In the genomic region with DNA sequence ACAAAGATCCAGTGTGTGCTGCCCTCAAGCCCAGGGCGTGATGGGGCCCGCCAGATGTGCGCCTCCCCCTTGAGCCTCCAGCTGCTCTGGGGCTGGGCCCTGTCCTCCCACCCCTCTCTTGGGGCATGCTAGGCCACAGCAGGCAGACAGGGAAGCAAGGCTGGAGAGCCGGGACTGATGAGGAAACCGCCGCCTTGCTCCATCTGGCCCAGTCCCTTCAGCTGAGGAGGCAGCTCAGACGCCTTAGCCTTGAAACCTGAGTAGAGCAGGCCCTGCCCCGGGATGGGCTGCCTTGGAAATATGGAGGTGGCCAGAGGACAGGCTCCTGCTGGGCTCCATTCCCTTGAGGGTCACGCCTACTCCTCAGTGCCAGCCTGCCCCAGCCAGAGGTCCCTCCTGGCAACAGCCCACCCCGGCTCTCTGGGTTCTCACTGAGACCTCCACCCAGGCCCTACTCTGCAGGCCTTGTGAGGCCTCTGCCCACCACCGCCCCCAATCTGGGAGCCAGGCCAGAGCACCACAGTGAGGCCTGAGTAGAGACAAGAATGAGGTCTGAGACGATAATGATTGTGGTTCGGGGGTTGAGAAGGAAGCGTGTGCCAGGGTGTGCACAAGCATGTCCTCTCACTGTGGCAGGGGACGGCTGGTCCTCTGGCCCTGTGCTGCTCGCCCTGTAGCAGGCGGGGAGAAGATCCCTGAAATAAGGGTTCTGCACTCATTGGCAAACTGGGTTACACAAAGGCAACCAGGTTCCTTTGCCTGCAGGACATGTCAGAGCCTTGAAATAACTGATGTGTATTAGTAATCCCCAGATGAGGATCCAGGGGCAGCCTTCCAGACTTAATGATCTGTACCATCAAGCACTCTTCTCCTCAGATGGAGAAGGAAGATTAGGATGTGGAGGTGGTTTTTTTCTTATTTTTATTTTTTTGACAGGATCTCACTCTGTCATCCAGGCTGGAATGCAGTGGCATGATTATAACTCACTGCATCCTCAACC, we compare ENCODE assay signal across 13 cellular contexts. TPM values are rescaled to one million over a fixed set of nuclear protein-coding genes. Genes with fewer than 3 reads are reported as not detected.
DNase-seq lines count a peak whose midpoint lies in the region; ATAC-seq, FAIRE-seq and TF ChIP-seq lines count a peak whose summit lies in the region.
"Had no signal": no experiment of that assay in that cellular context is flagged by ENCODE, and none has a peak within 500 bp of the region (broad histone marks: within the 10 kb centered on the region; RNA-seq: fewer than 3 reads in every experiment).

No MANE protein-coding gene starts in this region.

- no peak for TF ChIP-seq POLR2A in spleen (IDR thresholded peaks at IDR 0.05)
- TF ChIP-seq POLR2A in GM12891 (IDR thresholded peaks at IDR 0.05; ENCODE audit: low read depth, low read length), result no peak

- TF ChIP-seq CTCF in GM23338 (conservative IDR thresholded peaks at IDR 0.05; ENCODE audit: low read depth in 2 of 2), result no peak
- TF ChIP-seq CTCF in astrocyte (IDR thresholded peaks at IDR 0.05; ENCODE audit: insufficient read depth, low read depth, low read length), result no peak
- no peak for TF ChIP-seq CTCF in spleen (IDR thresholded peaks at IDR 0.05 in 8 of 11, conservative IDR thresholded peaks at IDR 0.05 in 3 of 11)

- H3K4me1 ChIP-seq in GM23338 (ENCODE audit: insufficient read depth) (peaks cover 28% of the 10 kb centered on the region), astrocyte (ENCODE audit: insufficient read depth, low read length) (peaks cover 54% of the 10 kb centered on the region), spleen (peaks cover 12 to 72% (median 48%) of the 10 kb centered on the region in 6 donors)

- H2AFZ ChIP-seq in GM23338 (no peak overlapping the region), astrocyte (ENCODE audit: low read depth, low read length) (no peak overlapping the region)

- no peaks in the 10 kb centered on the region; the same call in 1 of the 2 replicates for H3K36me3 ChIP-seq in GM23338 (ENCODE audit: insufficient read depth)
- H3K36me3 ChIP-seq in astrocyte (ENCODE audit: insufficient read depth, low read length), result peaks cover 2% of the 10 kb centered on the region
- peaks cover 0 to 60% (median 31%) of the 10 kb centered on the region in 6 donors for H3K36me3 ChIP-seq in spleen

- no peak overlapping the region for H3K4me3 Mint-ChIP-seq in GM23338
- H3K4me3 Mint-ChIP-seq in astrocyte (ENCODE audit: unreplicated experiment), result no peak overlapping the region
- no peak overlapping the region for H3K4me3 Mint-ChIP-seq in activated T-cell treated with anti-CD3 and anti-CD28 coated beads, Interleukin-2, amount 50 U/mL, for 24 hours

- ATAC-seq in GM23338, result peak; percentile 28
- ATAC-seq: PC-3 had no signal

- no peak overlapping the region for H3K4me2 ChIP-seq in GM23338
- peak overlapping the region; percentile 15 for H3K4me2 ChIP-seq in astrocyte (ENCODE audit: low read length)

- peak overlapping the region; percentile 33 for H3K9ac ChIP-seq in astrocyte (ENCODE audit: low read length)

- H3K9me3 Mint-ChIP-seq in GM23338 (no peaks in the 10 kb centered on the region), astrocyte (ENCODE audit: unreplicated experiment) (no peaks in the 10 kb centered on the region)
- H3K9me3 Mint-ChIP-seq in activated T-cell treated with anti-CD3 and anti-CD28 coated beads, Interleukin-2, amount 50 U/mL, for 24 hours, result no peaks in the 10 kb centered on the region

- peaks cover 20% of the 10 kb centered on the region; the same call in 1 of the 2 replicates for H3F3A ChIP-seq in GM23338 (replicated peaks; ENCODE audit: low read depth)

- no peak overlapping the region for H3K27ac Mint-ChIP-seq in GM23338
- peak overlapping the region; percentile 87 for H3K27ac Mint-ChIP-seq in astrocyte (ENCODE audit: unreplicated experiment)
- no peak overlapping the region for H3K27ac Mint-ChIP-seq in activated T-cell treated with anti-CD3 and anti-CD28 coated beads, Interleukin-2, amount 50 U/mL, for 24 hours

- H3K27me3 ChIP-seq in GM23338 (ENCODE audit: insufficient read depth) (no peaks in the 10 kb centered on the region), astrocyte (ENCODE audit: insufficient read depth, low read length) (no peaks in the 10 kb centered on the region), spleen (replicated peaks in 1 of 7) (no peaks in the 10 kb centered on the region)

- DNase-seq in GM23338 (ENCODE audit: low spot score) (no peak), astrocyte (ENCODE audit: low read depth) (peak; percentile 67), iPS-NIHi11 (ENCODE audit: low spot score) (peak; percentile 66), spleen (no peak), GM12891 (ENCODE audit: insufficient read length, low spot score) (no peak), NCI-H2196 (lab: John Stamatoyannopoulos, UW; ENCODE audit: unreplicated experiment) (no peak)
- DNase-seq in activated CD4-positive, alpha-beta T cell treated with anti-CD3 and anti-CD28 coated beads, Interleukin-2, amount 50 U/mL, for 48 hours, result no peak
- no peak for DNase-seq in activated T-cell treated with anti-CD3 and anti-CD28 coated beads, Interleukin-2, amount 50 U/mL, for 24 hours
- DNase-seq: HCEC 1CT; NCI-H1092 treated with DMSO at 0.1 percent for 48 hours; PC-3; stimulated activated CD4-positive, alpha-beta T cell treated with anti-CD3 and anti-CD28 coated beads, Interleukin-2, amount 100 ng/mL, for 48 hours had no signal

- H3K9me3 ChIP-seq in astrocyte (ENCODE audit: insufficient read depth, low read depth, low read length), result no peaks in the 10 kb centered on the region
- H3K9me3 ChIP-seq in spleen, result no peaks in the 10 kb centered on the region

- H3K27ac ChIP-seq in GM23338 (ENCODE audit: low read depth), result no peak overlapping the region
- H3K27ac ChIP-seq in astrocyte (ENCODE audit: low read depth, low read length), result no peak overlapping the region
- peak overlapping the region in 6 of 8 donors; percentile 22 to 47 (median 36) for H3K27ac ChIP-seq in spleen

- peaks cover 41% of the 10 kb centered on the region for H3K36me3 Mint-ChIP-seq in GM23338 (ENCODE audit: low read depth)
- H3K36me3 Mint-ChIP-seq in astrocyte (ENCODE audit: low read depth, unreplicated experiment), result peaks cover 15% of the 10 kb centered on the region
- H3K36me3 Mint-ChIP-seq in activated T-cell treated with anti-CD3 and anti-CD28 coated beads, Interleukin-2, amount 50 U/mL, for 24 hours (ENCODE audit: low read depth), result no peaks in the 10 kb centered on the region

- H4K20me1 ChIP-seq in GM23338 (replicated peaks; ENCODE audit: insufficient read depth) (peaks cover 47% of the 10 kb centered on the region), astrocyte (ENCODE audit: insufficient read depth, low read length) (peaks cover 75% of the 10 kb centered on the region)

- H3K27me3 Mint-ChIP-seq in GM23338 (ENCODE audit: insufficient read depth, low read depth, poor library complexity), result peaks cover 26% of the 10 kb centered on the region
- H3K27me3 Mint-ChIP-seq in astrocyte (ENCODE audit: low read depth, unreplicated experiment), result no peaks in the 10 kb centered on the region
- H3K27me3 Mint-ChIP-seq in activated T-cell treated with anti-CD3 and anti-CD28 coated beads, Interleukin-2, amount 50 U/mL, for 24 hours, result no peaks in the 10 kb centered on the region

- H3K4me1 Mint-ChIP-seq in GM23338 (peaks cover 57% of the 10 kb centered on the region), astrocyte (ENCODE audit: low read depth, unreplicated experiment) (peaks cover 42% of the 10 kb centered on the region)
- peaks cover 4% of the 10 kb centered on the region for H3K4me1 Mint-ChIP-seq in activated T-cell treated with anti-CD3 and anti-CD28 coated beads, Interleukin-2, amount 50 U/mL, for 24 hours (ENCODE audit: low read depth)

- H3K4me3 ChIP-seq in GM23338 (no peak overlapping the region), astrocyte (ENCODE audit: insufficient read depth, low read depth, low read length) (no peak overlapping the region), spleen (no peak overlapping the region)

- 70 to 80% (median 76%) methylated on average over 10 to 17 of the region's 17 CpGs for WGBS in spleen, 5 donors

- H3K79me2 ChIP-seq in GM23338 (replicated peaks; ENCODE audit: insufficient read depth) (peaks cover 40% of the 10 kb centered on the region), astrocyte (ENCODE audit: insufficient read depth, low read length) (peaks cover 84% of the 10 kb centered on the region)

- no peaks in the 10 kb centered on the region for H3K9me2 ChIP-seq in GM23338 (ENCODE audit: insufficient read depth)

- no peak for FAIRE-seq in astrocyte (lab: Jason Lieb, UNC)
- no peak for FAIRE-seq in GM12891 (lab: Jason Lieb, UNC)
- FAIRE-seq: urothelium cell line had no signal

- intact Hi-C loops in spleen (cut with DNase I; ENCODE audit: low total_unique reads), result no loop called here

TF ChIP-seq in GM23338, 12 proteins besides CTCF, POLR2A, EP300 and RAD21:
- no peak for TF ChIP-seq ZNF114 (CRISPR knock-in tag; IDR thresholded peaks at IDR 0.05)

TF ChIP-seq in GM12891, 5 proteins besides CTCF, POLR2A, EP300 and RAD21:
- TF ChIP-seq SPI1 (IDR thresholded peaks at IDR 0.05; ENCODE audit: low read depth, low read length) (no peak), TAF1 (IDR thresholded peaks at IDR 0.05; ENCODE audit: low read depth, low read length) (no peak), POU2F2 (IDR thresholded peaks at IDR 0.05; ENCODE audit: low read depth, low read length) (no peak), PAX5 (IDR thresholded peaks at IDR 0.05; ENCODE audit: insufficient read depth, low read length, severe bottlenecking) (no peak), POLR2AphosphoS5 (IDR thresholded peaks at IDR 0.05; ENCODE audit: low read depth, low read length) (no peak)

RNA-seq across cellular contexts. Expression of a gene that starts 30.9 kb away (rescaled TPM):
- 97.9 and 111 TPM in 2 replicates for total RNA-seq in GM23338 (2014; rRNA removed; shearing (Covaris generic))
- polyA plus RNA-seq in GM23338 (2016; fragmentation: Nextera tagmentation; extraction: Ambion mirVana) (63.3 and 65.0 TPM in 2 replicates), spleen (10 to 100 TPM; 46.4 to 69.5 (median 60.8) TPM)
- total RNA-seq in astrocyte (151 and 185 TPM in 2 replicates), spleen (10 to 100 TPM; 57.5 to 69.5 (median 62.8) TPM)
- polyA plus RNA-seq in GM12891 (2012; ENCODE audit: low read depth, missing spikeins), result 29.4 TPM

Comparison
In these comparisons a context has a peak if more than half of its experiments do, and no peak if none do; other contexts are left out.
1. DNase-seq: peak in astrocyte (single experiment) and iPS-NIHi11 (single experiment); none in GM23338 (single experiment), spleen (single experiment), GM12891 (single experiment), NCI-H2196 (single experiment), activated CD4-positive, alpha-beta T cell treated with anti-CD3 and anti-CD28 coated beads, Interleukin-2, amount 50 U/mL, for 48 hours (0 of 2) and activated T-cell treated with anti-CD3 and anti-CD28 coated beads, Interleukin-2, amount 50 U/mL, for 24 hours (single experiment).
2. H3K27ac ChIP-seq: peak in spleen (6 of 8); none in GM23338 (single experiment) and astrocyte (single experiment).